In genomic region chr3:9820543-9820942, GRCh38 we compare ENCODE assay signal across 21 cellular contexts. TPM values are rescaled to one million over a fixed set of nuclear protein-coding genes. Genes with fewer than 3 reads are reported as not detected.
"Had no signal": no experiment of that assay in that cellular context is flagged by ENCODE, and none has a peak within 500 bp of the region (broad histone marks: within the 10 kb centered on the region; RNA-seq: fewer than 3 reads in every experiment).

No MANE protein-coding gene starts in this region.

- H3K9ac ChIP-seq: KMS-11 had no signal

- H3K4me1 Mint-ChIP-seq: activated B cell treated with CpG ODN at 0.5 μM for 24 hours; activated CD8-positive, alpha-beta memory T cell treated with anti-CD3 and anti-CD28 coated beads, Interleukin-2, amount 10 ng/mL, durations not matched to agents 7 days and 5 days; activated naive CD8-positive, alpha-beta T cell treated with anti-CD3 and anti-CD28 coated beads, Interleukin-2, amount 50 U/mL, for 24 hours; brain had no signal

- FAIRE-seq: astrocyte had no signal

- H3K9me3 Mint-ChIP-seq: activated B cell treated with CpG ODN at 0.5 μM for 24 hours; activated CD4-positive, alpha-beta T cell treated with anti-CD3 and anti-CD28 coated beads, Interleukin-2, amount 10 ng/mL, durations not matched to agents 24 days and 14 days; activated naive CD4-positive, alpha-beta T cell treated with anti-CD3 and anti-CD28 coated beads, Interleukin-2, amount 50 U/mL, for 72 hours; activated naive CD8-positive, alpha-beta T cell treated with anti-CD3 and anti-CD28 coated beads, Interleukin-2, amount 50 U/mL, for 24 hours; activated T-cell treated with anti-CD3 and anti-CD28 coated beads, Interleukin-2, amount 50 U/mL, for 24 hours; brain had no signal

- H3K4me3 ChIP-seq: SK-N-MC had no signal

- DNase-seq: activated B cell treated with CpG ODN at 0.5 μM for 24 hours; activated CD4-positive, alpha-beta T cell treated with anti-CD3 and anti-CD28 coated beads for 1 hour; activated CD4-positive, alpha-beta T cell treated with anti-CD3 and anti-CD28 coated beads, Interleukin-2, amount 10 ng/mL, durations not matched to agents 24 days and 14 days; activated CD4-positive, alpha-beta T cell treated with anti-CD3 and anti-CD28 coated beads, Interleukin-2, amount 50 U/mL, for 48 hours; activated CD8-positive, alpha-beta memory T cell treated with anti-CD3 and anti-CD28 coated beads, Interleukin-2, amount 10 ng/mL, durations not matched to agents 7 days and 5 days; activated effector memory CD4-positive, alpha-beta T cell treated with anti-CD3 and anti-CD28 coated beads, Interleukin-2, amount 50 U/mL, for 16 hours; activated naive CD4-positive, alpha-beta T cell treated with Interleukin-2 at 50 U/mL for 16 hours; activated naive CD8-positive, alpha-beta T cell treated with anti-CD3 and anti-CD28 coated beads, Interleukin-2, amount 50 U/mL, for 24 hours; activated T-cell treated with anti-CD3 and anti-CD28 coated beads, Interleukin-2, amount 50 U/mL, for 24 hours; NCI-H1092; NCI-H1694; NCI-H2029 treated with DMSO at 0.1 percent for 48 hours; NCI-H345; NCI-H510A; NCI-H526 treated with DMSO at 0.1 percent for 48 hours had no signal

- H3K27ac Mint-ChIP-seq: activated B cell treated with CpG ODN at 0.5 μM for 24 hours; activated CD4-positive, alpha-beta T cell treated with anti-CD3 and anti-CD28 coated beads, Interleukin-2, amount 10 ng/mL, durations not matched to agents 24 days and 14 days; activated CD8-positive, alpha-beta memory T cell treated with anti-CD3 and anti-CD28 coated beads, Interleukin-2, amount 10 ng/mL, durations not matched to agents 7 days and 5 days; activated naive CD8-positive, alpha-beta T cell treated with anti-CD3 and anti-CD28 coated beads, Interleukin-2, amount 50 U/mL, for 24 hours; activated T-cell treated with anti-CD3 and anti-CD28 coated beads, Interleukin-2, amount 50 U/mL, for 24 hours had no signal

- H3K4me3 Mint-ChIP-seq: activated B cell treated with CpG ODN at 0.5 μM for 24 hours; activated CD4-positive, alpha-beta T cell treated with anti-CD3 and anti-CD28 coated beads, Interleukin-2, amount 10 ng/mL, durations not matched to agents 24 days and 14 days; activated CD8-positive, alpha-beta memory T cell treated with anti-CD3 and anti-CD28 coated beads, Interleukin-2, amount 10 ng/mL, durations not matched to agents 7 days and 5 days; activated naive CD8-positive, alpha-beta T cell treated with anti-CD3 and anti-CD28 coated beads, Interleukin-2, amount 50 U/mL, for 24 hours; activated T-cell treated with anti-CD3 and anti-CD28 coated beads, Interleukin-2, amount 50 U/mL, for 24 hours; brain had no signal

- H3K4me2 ChIP-seq: KMS-11 had no signal

- ATAC-seq: activated naive CD8-positive, alpha-beta T cell treated with anti-CD3 and anti-CD28 coated beads, Interleukin-2, amount 50 U/mL, for 24 hours had no signal

- H3K27me3 Mint-ChIP-seq: activated B cell treated with CpG ODN at 0.5 μM for 24 hours; activated CD4-positive, alpha-beta T cell treated with anti-CD3 and anti-CD28 coated beads, Interleukin-2, amount 10 ng/mL, durations not matched to agents 24 days and 14 days; activated CD8-positive, alpha-beta memory T cell treated with anti-CD3 and anti-CD28 coated beads, Interleukin-2, amount 10 ng/mL, durations not matched to agents 7 days and 5 days; activated naive CD8-positive, alpha-beta T cell treated with anti-CD3 and anti-CD28 coated beads, Interleukin-2, amount 50 U/mL, for 24 hours; activated T-cell treated with anti-CD3 and anti-CD28 coated beads, Interleukin-2, amount 50 U/mL, for 24 hours had no signal

- H3K27ac ChIP-seq: KMS-11, SK-N-MC had no signal

RNA-seq across cellular contexts. Expression of gene CAMK1, which starts 50.8 kb away (rescaled TPM):
- total RNA-seq: OCI-LY7 had no signal
